Comparison of ENCODE assay signal across 31 cellular contexts in genomic region chr1:6281511-6282402, GRCh38. TPM values are rescaled to one million over a fixed set of nuclear protein-coding genes. Genes with fewer than 3 reads are reported as not detected.
DNase-seq lines count a peak whose midpoint lies in the region; ATAC-seq and TF ChIP-seq lines count a peak whose summit lies in the region.
"Had no signal": no experiment of that assay in that cellular context is flagged by ENCODE, and none has a peak within 500 bp of the region (broad histone marks: within the 10 kb centered on the region; RNA-seq: fewer than 3 reads in every experiment).

No MANE protein-coding gene starts in this region.

- H3K27me3 ChIP-seq in lower lobe of right lung (ENCODE audit: low read depth), result no peaks in the 10 kb centered on the region
- no peaks in the 10 kb centered on the region for H3K27me3 ChIP-seq in suprapubic skin
- H3K27me3 ChIP-seq in effector memory CD4-positive, alpha-beta T cell (replicated peaks; ENCODE audit: control insufficient read depth, insufficient read depth, low read length, poor library complexity, severe bottlenecking), result no peaks in the 10 kb centered on the region
- H3K27me3 ChIP-seq: breast epithelium, foreskin keratinocyte, heart left ventricle, ovary, upper lobe of left lung had no signal

- intact Hi-C loops in dendritic cell treated with granulocyte-macrophage colony-stimulating factor and Interleukin-4, amounts not matched to agents 40 ng/mL and 50 ng/mL, for 4 days (cut with micrococcal nuclease), result no loop called here
- intact Hi-C loops in lower lobe of right lung (cut with DNase I), result no loop called here

- H3K4me3 Mint-ChIP-seq in dendritic cell treated with granulocyte-macrophage colony-stimulating factor and Interleukin-4, amounts not matched to agents 40 ng/mL and 50 ng/mL, for 4 days, result no peak overlapping the region
- H3K4me3 Mint-ChIP-seq: activated B cell treated with CpG ODN at 0.5 μM for 24 hours; CD14-positive monocyte; GM23338; naive thymus-derived CD8-positive, alpha-beta T cell had no signal

- peaks cover 0 to 43% of the 10 kb centered on the region in 2 experiments; a peak in 1 of 3 replicates for H3K36me3 ChIP-seq in HEK293 (ENCODE audit: control insufficient read depth in 2 of 2, insufficient read depth in 1 of 2, low read length in 2 of 2)
- H3K36me3 ChIP-seq in lower lobe of right lung, result no peaks in the 10 kb centered on the region
- H3K36me3 ChIP-seq in suprapubic skin, result no peaks in the 10 kb centered on the region
- no peaks in the 10 kb centered on the region for H3K36me3 ChIP-seq in effector memory CD4-positive, alpha-beta T cell (ENCODE audit: control insufficient read depth, insufficient read depth, low read length)
- H3K36me3 ChIP-seq: breast epithelium, heart left ventricle, ovary had no signal

- 81% methylated on average over 13 of the region's 19 CpGs for WGBS in suprapubic skin

- no peak for TF ChIP-seq EP300 in suprapubic skin (IDR thresholded peaks at IDR 0.05)

- peak; percentile 69 for DNase-seq in lower lobe of right lung
- DNase-seq in suprapubic skin (ENCODE audit: low spot score in 2 of 2), result no peak
- DNase-seq in C1 segment of cervical spinal cord (lab: John Stamatoyannopoulos, UW), result no peak
- DNase-seq in effector memory CD4-positive, alpha-beta T cell, result no peak
- DNase-seq: activated B cell treated with CpG ODN at 0.5 μM for 24 hours; activated naive CD4-positive, alpha-beta T cell treated with anti-CD3 and anti-CD28 coated beads, Interleukin-2, amount 50 U/mL, for 16 hours; amniotic stem cell; foreskin keratinocyte; kidney glomerular epithelial cell; MV-4-11; naive thymus-derived CD8-positive, alpha-beta T cell; NCI-H1436 treated with DMSO at 0.1 percent for 48 hours; NCI-H2107; NCI-H446; PC-9; SHP77 treated with DMSO at 0.1 percent for 48 hours; stimulated activated CD4-positive, alpha-beta T cell treated with anti-CD3 and anti-CD28 coated beads, Interleukin-2, amount 100 ng/mL, for 48 hours; T1000 had no signal

- H3K36me3 Mint-ChIP-seq in dendritic cell treated with granulocyte-macrophage colony-stimulating factor and Interleukin-4, amounts not matched to agents 40 ng/mL and 50 ng/mL, for 4 days (ENCODE audit: low read depth), result peaks cover 23% of the 10 kb centered on the region
- H3K36me3 Mint-ChIP-seq: CD14-positive monocyte; naive thymus-derived CD8-positive, alpha-beta T cell had no signal

- peak overlapping the region; percentile 71 for H3K27ac Mint-ChIP-seq in dendritic cell treated with granulocyte-macrophage colony-stimulating factor and Interleukin-4, amounts not matched to agents 40 ng/mL and 50 ng/mL, for 4 days
- H3K27ac Mint-ChIP-seq: activated B cell treated with CpG ODN at 0.5 μM for 24 hours, GM23338 had no signal

- no peaks in the 10 kb centered on the region for H3K9me3 Mint-ChIP-seq in dendritic cell treated with granulocyte-macrophage colony-stimulating factor and Interleukin-4, amounts not matched to agents 40 ng/mL and 50 ng/mL, for 4 days
- H3K9me3 Mint-ChIP-seq: activated B cell treated with CpG ODN at 0.5 μM for 24 hours; CD14-positive monocyte; GM23338; naive thymus-derived CD8-positive, alpha-beta T cell had no signal

- no peaks in the 10 kb centered on the region for H3K9me3 ChIP-seq in HEK293 (ENCODE audit: control insufficient read depth, insufficient read depth, low read depth, low read length)
- no peaks in the 10 kb centered on the region for H3K9me3 ChIP-seq in lower lobe of right lung
- no peaks in the 10 kb centered on the region for H3K9me3 ChIP-seq in suprapubic skin
- no peaks in the 10 kb centered on the region for H3K9me3 ChIP-seq in effector memory CD4-positive, alpha-beta T cell (ENCODE audit: control insufficient read depth, low read length)
- H3K9me3 ChIP-seq: breast epithelium, heart left ventricle, ovary, upper lobe of left lung had no signal

- POLR2A ChIA-PET in HEK293 (lab: Yijun Ruan, JAX), result no interaction called here

- no peak for TF ChIP-seq POLR2A in suprapubic skin (IDR thresholded peaks at IDR 0.05)

- H3K4me3 ChIP-seq in HEK293 (ENCODE audit: low read depth, low read length) (no peak overlapping the region), lower lobe of right lung (no peak overlapping the region), suprapubic skin (no peak overlapping the region)
- no peak overlapping the region for H3K4me3 ChIP-seq in effector memory CD4-positive, alpha-beta T cell (ENCODE audit: insufficient read depth, low read depth, low read length, poor library complexity, severe bottlenecking)
- H3K4me3 ChIP-seq: breast epithelium, GM23338, heart left ventricle, ovary, PC-9, upper lobe of left lung had no signal

- ATAC-seq in lower lobe of right lung (peak; percentile 46 to 63), GM19324 (IDR thresholded peaks at IDR 0.05; ENCODE audit: low FRiP score, unreplicated experiment) (no peak)
- ATAC-seq: foreskin keratinocyte; naive thymus-derived CD8-positive, alpha-beta T cell had no signal

- H3K4me1 ChIP-seq in HEK293 (ENCODE audit: control insufficient read depth, insufficient read depth, low read length) (no peaks in the 10 kb centered on the region), lower lobe of right lung (no peaks in the 10 kb centered on the region), suprapubic skin (peaks cover 3% of the 10 kb centered on the region)
- H3K4me1 ChIP-seq in effector memory CD4-positive, alpha-beta T cell (ENCODE audit: control insufficient read depth, insufficient read depth, low read length, poor library complexity, severe bottlenecking), result no peaks in the 10 kb centered on the region
- H3K4me1 ChIP-seq: breast epithelium, foreskin keratinocyte had no signal

- CTCF ChIA-PET in HEK293 (lab: Yijun Ruan, JAX), result interaction anchor here (0.6 to 0.9 kb wide), 4 partner anchors 35 to 243 kb away, joined by 3 to 6 read pairs (median 3); no protein-coding TSS in a partner anchor

- H3K4me1 Mint-ChIP-seq in dendritic cell treated with granulocyte-macrophage colony-stimulating factor and Interleukin-4, amounts not matched to agents 40 ng/mL and 50 ng/mL, for 4 days (ENCODE audit: low read depth), result peaks cover 21% of the 10 kb centered on the region
- H3K4me1 Mint-ChIP-seq: activated B cell treated with CpG ODN at 0.5 μM for 24 hours, CD14-positive monocyte had no signal

- H3K27me3 Mint-ChIP-seq in dendritic cell treated with granulocyte-macrophage colony-stimulating factor and Interleukin-4, amounts not matched to agents 40 ng/mL and 50 ng/mL, for 4 days, result no peaks in the 10 kb centered on the region
- H3K27me3 Mint-ChIP-seq: activated B cell treated with CpG ODN at 0.5 μM for 24 hours; naive thymus-derived CD8-positive, alpha-beta T cell had no signal

- TF ChIP-seq CTCF in HEK293 (tag by site-specific recombination; IDR thresholded peaks at IDR 0.05), result no peak
- TF ChIP-seq CTCF in lower lobe of right lung (IDR thresholded peaks at IDR 0.05), result no peak
- no peak for TF ChIP-seq CTCF in suprapubic skin (IDR thresholded peaks at IDR 0.05)

- no peak overlapping the region for H3K27ac ChIP-seq in HEK293 (ENCODE audit: extremely low read depth, low read depth, low read length)
- H3K27ac ChIP-seq in lower lobe of right lung, result peak overlapping the region; percentile 67
- H3K27ac ChIP-seq in suprapubic skin, result peak overlapping the region; percentile 29
- H3K27ac ChIP-seq in effector memory CD4-positive, alpha-beta T cell (ENCODE audit: insufficient read depth, low read length, poor library complexity, severe bottlenecking), result no peak overlapping the region
- H3K27ac ChIP-seq: breast epithelium, foreskin keratinocyte, heart left ventricle, ovary, PC-9 had no signal

TF ChIP-seq in HEK293, 187 proteins besides CTCF, POLR2A, EP300 and RAD21:
- TF ChIP-seq ZNF843 (tag by site-specific recombination; IDR thresholded peaks at IDR 0.05) (no peak), ZFHX2 (tag by site-specific recombination; conservative IDR thresholded peaks at IDR 0.05) (peak; percentile 44; the same call in 1 of the 2 replicates), EGR2 (tag by site-specific recombination; IDR thresholded peaks at IDR 0.05; ENCODE audit: low read depth) (0 out of 2 replicates have a peak, but pooled peaks have one; percentile 27)

RNA-seq across cellular contexts. Expression of gene GPR153, which starts 20.9 kb away (rescaled TPM):
- total RNA-seq in lower lobe of right lung (16.6 TPM), suprapubic skin (10 to 100 TPM in 3 of 4 donors, 1 to 10 TPM in 1; 5.6 to 16.1 (median 14.2) TPM)

RNA-seq across cellular contexts. Expression of gene HES3, which starts 37.8 kb away (rescaled TPM):
- total RNA-seq in lower lobe of right lung (not detected), suprapubic skin (not detected)
- total RNA-seq: activated B cell treated with CpG ODN at 0.5 μM for 24 hours; breast epithelium; Daoy; esophagus mucosa; foreskin keratinocyte; heart left ventricle; LHCN-M2; naive thymus-derived CD8-positive, alpha-beta T cell; ovary; PC-9; renal cortical epithelial cell; upper lobe of left lung had no signal

RNA-seq across cellular contexts. Expression of gene ICMT, which starts 46.0 kb away (rescaled TPM):
- 49.0 TPM for total RNA-seq in lower lobe of right lung
- total RNA-seq in suprapubic skin, result 10 to 100 TPM; 20.2 to 65.0 (median 58.1) TPM

Comparison
In these comparisons a context has a peak if more than half of its experiments do, and no peak if none do; other contexts are left out.
1. H3K27ac ChIP-seq: peak in lower lobe of right lung (single experiment) and suprapubic skin (single experiment); none in HEK293 (single experiment) and effector memory CD4-positive, alpha-beta T cell (single experiment).